ENCODE assay signal across 21 cellular contexts in genomic region chr10:62336404-62336803, GRCh38. TPM values are rescaled to one million over a fixed set of nuclear protein-coding genes. Genes with fewer than 3 reads are reported as not detected.
DNase-seq lines count a peak whose midpoint lies in the region; ATAC-seq and TF ChIP-seq lines count a peak whose summit lies in the region.
"Had no signal": no experiment of that assay in that cellular context is flagged by ENCODE, and none has a peak within 500 bp of the region (broad histone marks: within the 10 kb centered on the region; RNA-seq: fewer than 3 reads in every experiment).

No MANE protein-coding gene starts in this region.

- no peak overlapping the region for H3K4ac ChIP-seq in mesendoderm (ENCODE audit: low read depth, low read length)

- H3K9me2 ChIP-seq in HCT116 (ENCODE audit: insufficient read depth) (no peaks in the 10 kb centered on the region), OCI-LY7 (ENCODE audit: insufficient read depth, low read length) (no peaks in the 10 kb centered on the region)

- H2BK15ac ChIP-seq in mesendoderm (replicated peaks; ENCODE audit: low read depth): no peak overlapping the region

- H3K23ac ChIP-seq in mesendoderm (ENCODE audit: low read length): no peak overlapping the region

- H3K4me1 ChIP-seq in HCT116 (ENCODE audit: control insufficient read depth in 1 of 2, insufficient read depth in 2 of 2, low read length in 2 of 2) (0 out of 4 replicates have a peak, but pooled peaks cover 0 to 3% of the 10 kb centered on the region in 2 experiments), mammary epithelial cell (ENCODE audit: insufficient read depth, low read length) (peaks cover 17% of the 10 kb centered on the region), mesendoderm (ENCODE audit: control insufficient read depth, low read depth, low read length) (no peaks in the 10 kb centered on the region), OCI-LY7 (ENCODE audit: insufficient read depth, low read length, poor library complexity, severe bottlenecking) (no peaks in the 10 kb centered on the region)

- H3K79me1 ChIP-seq in mesendoderm (ENCODE audit: low read length): no peaks in the 10 kb centered on the region

- no peak overlapping the region for H4K5ac ChIP-seq in mesendoderm (ENCODE audit: low read length)

- no peaks in the 10 kb centered on the region for H3K27me3 ChIP-seq in HCT116 (ENCODE audit: insufficient read depth, low read length)
- no peaks in the 10 kb centered on the region for H3K27me3 ChIP-seq in mammary epithelial cell (ENCODE audit: insufficient read depth, low read length)
- no peaks in the 10 kb centered on the region for H3K27me3 ChIP-seq in mesendoderm (ENCODE audit: insufficient read depth, low read length, poor library complexity)
- H3K27me3 ChIP-seq: BLaER1 had no signal

- no peak for TF ChIP-seq CTCF in HCT116 (IDR thresholded peaks at IDR 0.05 in 2 of 3, conservative IDR thresholded peaks at IDR 0.05 in 1 of 3; ENCODE audit: borderline replicate concordance in 1 of 3, insufficient read depth in 1 of 3, low read depth in 2 of 3, low read length in 2 of 3)
- no peak for TF ChIP-seq CTCF in mammary epithelial cell (conservative IDR thresholded peaks at IDR 0.05 in 1 of 2, IDR thresholded peaks at IDR 0.05 in 1 of 2; ENCODE audit: extremely low read depth in 1 of 2, insufficient read depth in 1 of 2, low read depth in 1 of 2, low read length in 2 of 2)
- TF ChIP-seq CTCF in OCI-LY7 (conservative IDR thresholded peaks at IDR 0.05; ENCODE audit: low read length): no peak

- no peak overlapping the region for H3K9ac ChIP-seq in HCT116 (ENCODE audit: low read length)
- H3K9ac ChIP-seq in mammary epithelial cell (ENCODE audit: insufficient read depth, low read length): no peak overlapping the region
- no peak overlapping the region for H3K9ac ChIP-seq in mesendoderm (ENCODE audit: low read length)
- H3K9ac ChIP-seq: BLaER1 had no signal

- DNase-seq in HCT116 (ENCODE audit: low read depth, low spot score) (no peak), mammary epithelial cell (peak; percentile 49), mesendoderm (peak; percentile 10), OCI-LY7 (ENCODE audit: low spot score) (no peak)
- DNase-seq: CD4-positive, CD25-positive, alpha-beta regulatory T cell; Kasumi-1; NCI-H1105 treated with DMSO at 0.1 percent for 48 hours; NCI-H1694; NCI-H2029 treated with DMSO at 0.1 percent for 48 hours; NCI-H446 treated with DMSO at 0.1 percent for 48 hours; NCI-H526; NCI-H82; SHP77 had no signal

- RAD21 ChIA-PET in HCT116 (lab: Charles Lee; ENCODE audit: low non-redundant PET in 1 of 2, low total read pairs in 2 of 2, uncharacterized antibody in 2 of 2, unreplicated experiment in 2 of 2): no interaction called here

- in situ Hi-C loops in mammary epithelial cell (cut with MboI; ENCODE audit: low sequenced_read_pairs in 2 of 2): no loop called here

- ATAC-seq in HCT116: no peak
- ATAC-seq in esophagus mucosa: peak; percentile 33
- ATAC-seq in HG02623 (IDR thresholded peaks at IDR 0.05; ENCODE audit: unreplicated experiment): no peak
- ATAC-seq in HG02588 (IDR thresholded peaks at IDR 0.05; ENCODE audit: unreplicated experiment): no peak
- ATAC-seq: HepG2, K562, Panc1 had no signal

- H3K79me2 ChIP-seq in HCT116 (ENCODE audit: insufficient read depth, low read length): no peaks in the 10 kb centered on the region
- no peaks in the 10 kb centered on the region for H3K79me2 ChIP-seq in mammary epithelial cell (ENCODE audit: insufficient read depth, low read length)
- H3K79me2 ChIP-seq in mesendoderm (ENCODE audit: control insufficient read depth, insufficient read depth, low read length): no peaks in the 10 kb centered on the region
- no peaks in the 10 kb centered on the region for H3K79me2 ChIP-seq in OCI-LY7 (ENCODE audit: insufficient read depth, low read depth, low read length)

- H3K4me2 ChIP-seq in HCT116 (ENCODE audit: low read length) (no peak overlapping the region), mammary epithelial cell (ENCODE audit: insufficient read depth, low read depth, low read length) (no peak overlapping the region), mesendoderm (ENCODE audit: low read length) (no peak overlapping the region), OCI-LY7 (ENCODE audit: low read length) (no peak overlapping the region)
- H3K4me2 ChIP-seq: BLaER1 had no signal

- no peak overlapping the region for H2BK5ac ChIP-seq in mesendoderm (ENCODE audit: low read length)

- H3K18ac ChIP-seq in mesendoderm (ENCODE audit: low read length): no peak overlapping the region

- H2AK5ac ChIP-seq in mesendoderm (ENCODE audit: low read length): no peak overlapping the region

- WGBS in mammary epithelial cell (ENCODE audit: low coverage, missing lambda C conversion rate): 78% methylated on average over 1 of the region's 1 CpG
- WGBS in mesendoderm (ENCODE audit: extremely low coverage, insufficient coverage, low lambda C conversion rate): no CpG with 5 or more reads among the region's 1 CpG

- intact Hi-C loops in HCT116 (cut with micrococcal nuclease): no loop called here
- intact Hi-C loops in mammary epithelial cell (cut with micrococcal nuclease): no loop called here
- intact Hi-C loops in OCI-LY7 (cut with micrococcal nuclease; ENCODE audit: unreplicated experiment): no loop called here

- H3K9me3 ChIP-seq in HCT116 (ENCODE audit: control insufficient read depth in 1 of 2, insufficient read depth in 1 of 2, low read depth in 1 of 2, low read length in 2 of 2) (peaks cover 6 to 13% of the 10 kb centered on the region in 2 experiments; a peak in 3 of 4 replicates), mammary epithelial cell (replicated peaks; ENCODE audit: insufficient read depth, low read length) (peaks cover 8% of the 10 kb centered on the region), OCI-LY7 (ENCODE audit: low read length) (peaks cover 5% of the 10 kb centered on the region)

- no peaks in the 10 kb centered on the region for H3K36me3 ChIP-seq in HCT116 (ENCODE audit: control insufficient read depth in 1 of 2, insufficient read depth in 2 of 2, low read length in 2 of 2)
- no peaks in the 10 kb centered on the region for H3K36me3 ChIP-seq in mammary epithelial cell (ENCODE audit: insufficient read depth, low read length)
- no peaks in the 10 kb centered on the region for H3K36me3 ChIP-seq in mesendoderm (ENCODE audit: control insufficient read depth, insufficient read depth, low read length)
- no peaks in the 10 kb centered on the region for H3K36me3 ChIP-seq in OCI-LY7 (ENCODE audit: insufficient read depth, low read length)
- H3K36me3 ChIP-seq: BLaER1 had no signal

- dilution Hi-C loops in mammary epithelial cell (cut with HindIII; ENCODE audit: low sequenced_read_pairs): no loop called here

- CTCF ChIA-PET in HCT116 (lab: Charles Lee) (no interaction called here), mammary epithelial cell (lab: Charles Lee; ENCODE audit: low non-redundant PET) (no interaction called here), OCI-LY7 (lab: Charles Lee; ENCODE audit: unreplicated experiment) (no interaction called here)

- no peak for TF ChIP-seq RAD21 in HCT116 (IDR thresholded peaks at IDR 0.05; ENCODE audit: low read depth)

- no peak overlapping the region for H4K8ac ChIP-seq in mesendoderm (ENCODE audit: low read depth, low read length)

- POLR2A ChIA-PET in HCT116 (lab: Charles Lee) (no interaction called here), OCI-LY7 (lab: Charles Lee) (interaction anchor here (0.6 to 1.2 kb wide), 2 partner anchors 16 to 32 kb away, joined by 5 to 6 read pairs; no protein-coding TSS in a partner anchor)

- no peak overlapping the region for H3K27ac ChIP-seq in HCT116 (ENCODE audit: low read depth, low read length)
- no peak overlapping the region for H3K27ac ChIP-seq in mammary epithelial cell (ENCODE audit: insufficient read depth, low read depth, low read length)
- no peak overlapping the region for H3K27ac ChIP-seq in mesendoderm (ENCODE audit: low read depth, low read length)
- no peak overlapping the region for H3K27ac ChIP-seq in OCI-LY7 (ENCODE audit: low read depth, low read length, poor library complexity, severe bottlenecking)
- H3K27ac ChIP-seq: BLaER1, RWPE1 had no signal

- no peak overlapping the region for H2BK120ac ChIP-seq in mesendoderm (ENCODE audit: low read depth, low read length)

- H4K20me1 ChIP-seq in HCT116 (ENCODE audit: insufficient read depth): no peaks in the 10 kb centered on the region
- no peaks in the 10 kb centered on the region for H4K20me1 ChIP-seq in mammary epithelial cell (ENCODE audit: insufficient read depth, low read length)
- no peaks in the 10 kb centered on the region for H4K20me1 ChIP-seq in OCI-LY7 (ENCODE audit: insufficient read depth, low read length)
- H4K20me1 ChIP-seq: BLaER1 had no signal

- BruUV-seq in HCT116 (replicated peaks; lab: Mats Ljungman, UMichigan) (no TSS peak), mammary epithelial cell (replicated peaks; lab: Mats Ljungman, UMichigan) (no TSS peak), OCI-LY7 (replicated peaks; lab: Mats Ljungman, UMichigan) (no TSS peak)

- no peak for TF ChIP-seq POLR2A in HCT116 (IDR thresholded peaks at IDR 0.05; ENCODE audit: borderline replicate concordance, extremely low read depth, insufficient read depth, insufficient read length)

- H2AFZ ChIP-seq in HCT116 (ENCODE audit: low read depth, low read length, poor library complexity, severe bottlenecking): no peak overlapping the region
- peak overlapping the region; percentile 73 for H2AFZ ChIP-seq in mammary epithelial cell (ENCODE audit: low read depth, low read length)
- H2AFZ ChIP-seq in OCI-LY7 (ENCODE audit: low read length): no peak overlapping the region

- H3K56ac ChIP-seq in mesendoderm (ENCODE audit: low read length): no peak overlapping the region

- no peak overlapping the region for H3K4me3 ChIP-seq in HCT116 (replicated peaks in 1 of 2; ENCODE audit: low read depth in 1 of 2, low read length in 2 of 2)
- H3K4me3 ChIP-seq in mammary epithelial cell (replicated peaks in 1 of 3; ENCODE audit: insufficient read depth in 1 of 3, low read depth in 2 of 3, low read length in 3 of 3): no peak overlapping the region
- H3K4me3 ChIP-seq in mesendoderm (ENCODE audit: low read length): no peak overlapping the region
- no peak overlapping the region for H3K4me3 ChIP-seq in OCI-LY7 (ENCODE audit: low read depth, low read length, poor library complexity, severe bottlenecking)
- H3K4me3 ChIP-seq: BLaER1, K562 had no signal

TF ChIP-seq in HCT116, 20 proteins besides CTCF, POLR2A, EP300 and RAD21:
- TF ChIP-seq POLR2AphosphoS5 (IDR thresholded peaks at IDR 0.05; ENCODE audit: low read depth, low read length): no peak
- TF ChIP-seq MAX (IDR thresholded peaks at IDR 0.05): peak; percentile 15; the same call in 1 of the 2 replicates
TF ChIP-seq in HCT116: peak in this region for 1.

RNA-seq across cellular contexts. Expression of gene ZNF365, which starts 37.8 kb away (rescaled TPM):
- total RNA-seq in HCT116 (2021; ENCODE audit: unreplicated experiment) (1.8 TPM), mammary epithelial cell (10 to 100 TPM; 10.1 to 13.0 TPM), esophagus mucosa (5.2 TPM), OCI-LY7 (2022) (not detected in 2 replicates)
- polyA plus RNA-seq in HCT116 (2012): 0.44 and 0.99 TPM in 2 replicates
- 7.1 TPM for polyA plus RNA-seq in mammary epithelial cell
- polyA minus RNA-seq in mammary epithelial cell: 16.6 TPM
- polyA plus RNA-seq in mesendoderm (2013, experiment 1 of 2): 0.21 TPM
- 0.20 TPM for polyA plus RNA-seq in mesendoderm (2013, experiment 2 of 2)
- not detected in 2 replicates for total RNA-seq in OCI-LY7 (2014; rRNA removed; shearing (Covaris generic))
- total RNA-seq: HepG2 had no signal
- polyA plus RNA-seq: HepG2 had no signal

Comparison
In these comparisons a context has a peak if more than half of its experiments do, and no peak if none do; other contexts are left out.
1. DNase-seq: peak in mammary epithelial cell (single experiment) and mesendoderm (single experiment); none in HCT116 (single experiment) and OCI-LY7 (single experiment).